ENCODE assay signal across 15 cellular contexts in genomic region chr4:105276361-105276760, GRCh38.
DNase-seq lines count a peak whose midpoint lies in the region; ATAC-seq and TF ChIP-seq lines count a peak whose summit lies in the region.
"Had no signal": no experiment of that assay in that cellular context is flagged by ENCODE, and none has a peak within 500 bp of the region (broad histone marks: within the 10 kb centered on the region; RNA-seq: fewer than 3 reads in every experiment).

No MANE protein-coding gene starts in this region.

- no peaks in the 10 kb centered on the region for H3K27me3 Mint-ChIP-seq in activated T-helper 17 cell treated with anti-CD3 and anti-CD28 coated beads, Interleukin-2, amount 50 U/mL, for 72 hours
- no peaks in the 10 kb centered on the region for H3K27me3 Mint-ChIP-seq in activated T-helper 2 cell treated with anti-CD3 and anti-CD28 coated beads, Interferon-gamma antibody, Interleukin-2, Interleukin-4, amounts not matched to agents 10 μg/mL and 5 μg/mL and 100 μg/mL, durations not matched to agents 14 hours and 24 hours and 36 hours (ENCODE audit: low read depth)
- no peaks in the 10 kb centered on the region for H3K27me3 Mint-ChIP-seq in glutamatergic neuron (ENCODE audit: unreplicated experiment)

- H3K27ac Mint-ChIP-seq in activated T-helper 17 cell treated with anti-CD3 and anti-CD28 coated beads, Interleukin-2, amount 50 U/mL, for 72 hours: peak overlapping the region; percentile 66
- H3K27ac Mint-ChIP-seq in stimulated activated effector memory CD8-positive, alpha-beta T cell treated with anti-CD3 and anti-CD28 coated beads, Interleukin-12 subunit alpha, Interleukin-12 subunit beta, amount 100 ng/mL, for 72 hours: no peak overlapping the region
- H3K27ac Mint-ChIP-seq in activated T-helper 2 cell treated with anti-CD3 and anti-CD28 coated beads, Interferon-gamma antibody, Interleukin-2, Interleukin-4, amounts not matched to agents 10 μg/mL and 5 μg/mL and 100 μg/mL, durations not matched to agents 14 hours and 24 hours and 36 hours: no peak overlapping the region
- H3K27ac Mint-ChIP-seq in glutamatergic neuron (ENCODE audit: unreplicated experiment): no peak overlapping the region
- H3K27ac Mint-ChIP-seq: CD8-positive, alpha-beta T cell; H9 had no signal

- in situ Hi-C loops in mammary epithelial cell (cut with MboI; ENCODE audit: low sequenced_read_pairs in 2 of 2): no loop called here

- no peak overlapping the region for H3K4me2 ChIP-seq in mammary epithelial cell (ENCODE audit: insufficient read depth, low read depth, low read length)
- H3K4me2 ChIP-seq: A549 had no signal

- H3K79me2 ChIP-seq in mammary epithelial cell (ENCODE audit: insufficient read depth, low read length): no peaks in the 10 kb centered on the region

- peaks cover 7% of the 10 kb centered on the region for H3K9me3 Mint-ChIP-seq in activated T-helper 17 cell treated with anti-CD3 and anti-CD28 coated beads, Interleukin-2, amount 50 U/mL, for 72 hours
- no peaks in the 10 kb centered on the region for H3K9me3 Mint-ChIP-seq in stimulated activated effector memory CD8-positive, alpha-beta T cell treated with anti-CD3 and anti-CD28 coated beads, Interleukin-12 subunit alpha, Interleukin-12 subunit beta, amount 100 ng/mL, for 72 hours
- H3K9me3 Mint-ChIP-seq in activated T-helper 2 cell treated with anti-CD3 and anti-CD28 coated beads, Interferon-gamma antibody, Interleukin-2, Interleukin-4, amounts not matched to agents 10 μg/mL and 5 μg/mL and 100 μg/mL, durations not matched to agents 14 hours and 24 hours and 36 hours: no peaks in the 10 kb centered on the region
- H3K9me3 Mint-ChIP-seq in glutamatergic neuron (ENCODE audit: unreplicated experiment): no peaks in the 10 kb centered on the region
- H3K9me3 Mint-ChIP-seq: CD8-positive, alpha-beta T cell; H9 had no signal

- H3K9me3 ChIP-seq in mammary epithelial cell (replicated peaks; ENCODE audit: insufficient read depth, low read length): no peaks in the 10 kb centered on the region
- H3K9me3 ChIP-seq in breast epithelium: no peaks in the 10 kb centered on the region
- H3K9me3 ChIP-seq: A549 had no signal

- H3K27me3 ChIP-seq in mammary epithelial cell (ENCODE audit: insufficient read depth, low read length) (no peaks in the 10 kb centered on the region), breast epithelium (no peaks in the 10 kb centered on the region)

- TF ChIP-seq CTCF in mammary epithelial cell (conservative IDR thresholded peaks at IDR 0.05 in 1 of 2, IDR thresholded peaks at IDR 0.05 in 1 of 2; ENCODE audit: extremely low read depth in 1 of 2, insufficient read depth in 1 of 2, low read depth in 1 of 2, low read length in 2 of 2) (no peak), breast epithelium (IDR thresholded peaks at IDR 0.05) (no peak), glutamatergic neuron (IDR thresholded peaks at IDR 0.05; ENCODE audit: partially characterized antibody, unreplicated experiment) (no peak)

- CTCF ChIA-PET in mammary epithelial cell (lab: Charles Lee; ENCODE audit: low non-redundant PET): interaction anchor here (0.6 kb wide), 1 partner anchor 174 kb away, joined by 6 read pairs; no protein-coding TSS in a partner anchor

- DNase-seq in mammary epithelial cell (no peak), breast epithelium (ENCODE audit: low spot score in 2 of 2) (no peak), glutamatergic neuron (no peak), anterior cingulate cortex (lab: John Stamatoyannopoulos, UW) (no peak)
- DNase-seq in stimulated activated effector memory CD8-positive, alpha-beta T cell treated with anti-CD3 and anti-CD28 coated beads, Interleukin-12 subunit alpha, Interleukin-12 subunit beta, amount 100 ng/mL, for 72 hours (ENCODE audit: low spot score in 2 of 2): no peak
- DNase-seq in activated T-helper 2 cell treated with anti-CD3 and anti-CD28 coated beads, Interferon-gamma antibody, Interleukin-2, Interleukin-4, amounts not matched to agents 10 μg/mL and 5 μg/mL and 100 μg/mL, durations not matched to agents 14 hours and 24 hours and 36 hours (ENCODE audit: low spot score): no peak
- DNase-seq: CD8-positive, alpha-beta T cell; COR-L47; DMS153; EL; GOT3; H9 had no signal

- dilution Hi-C loops in mammary epithelial cell (cut with HindIII; ENCODE audit: low sequenced_read_pairs): no loop called here

- no peak overlapping the region for H3K4me3 Mint-ChIP-seq in activated T-helper 17 cell treated with anti-CD3 and anti-CD28 coated beads, Interleukin-2, amount 50 U/mL, for 72 hours
- no peak overlapping the region for H3K4me3 Mint-ChIP-seq in stimulated activated effector memory CD8-positive, alpha-beta T cell treated with anti-CD3 and anti-CD28 coated beads, Interleukin-12 subunit alpha, Interleukin-12 subunit beta, amount 100 ng/mL, for 72 hours
- no peak overlapping the region for H3K4me3 Mint-ChIP-seq in activated T-helper 2 cell treated with anti-CD3 and anti-CD28 coated beads, Interferon-gamma antibody, Interleukin-2, Interleukin-4, amounts not matched to agents 10 μg/mL and 5 μg/mL and 100 μg/mL, durations not matched to agents 14 hours and 24 hours and 36 hours (ENCODE audit: low read depth)
- no peak overlapping the region for H3K4me3 Mint-ChIP-seq in glutamatergic neuron (ENCODE audit: unreplicated experiment)
- H3K4me3 Mint-ChIP-seq: CD14-positive monocyte; CD8-positive, alpha-beta T cell; H9 had no signal

- H3K4me1 ChIP-seq in mammary epithelial cell (ENCODE audit: insufficient read depth, low read length) (peaks cover 4% of the 10 kb centered on the region), breast epithelium (no peaks in the 10 kb centered on the region)
- H3K4me1 ChIP-seq: A549 had no signal

- no peak overlapping the region for H3K4me3 ChIP-seq in mammary epithelial cell (replicated peaks in 1 of 3; ENCODE audit: insufficient read depth in 1 of 3, low read depth in 2 of 3, low read length in 3 of 3)
- H3K4me3 ChIP-seq in breast epithelium: no peak overlapping the region
- H3K4me3 ChIP-seq: A549 had no signal

- H3K27ac ChIP-seq in mammary epithelial cell (ENCODE audit: insufficient read depth, low read depth, low read length) (no peak overlapping the region), breast epithelium (no peak overlapping the region)
- H3K27ac ChIP-seq: A549 had no signal

- ATAC-seq in activated T-helper 17 cell treated with anti-CD3 and anti-CD28 coated beads, Interleukin-2, amount 50 U/mL, for 72 hours (replicated peaks): peak; percentile 51
- peak; percentile 66 for ATAC-seq in stimulated activated effector memory CD8-positive, alpha-beta T cell treated with anti-CD3 and anti-CD28 coated beads, Interleukin-12 subunit alpha, Interleukin-12 subunit beta, amount 100 ng/mL, for 72 hours
- ATAC-seq: A549; CD8-positive, alpha-beta T cell had no signal

- intact Hi-C loops in mammary epithelial cell (cut with micrococcal nuclease): no loop called here
- intact Hi-C loops in breast epithelium (cut with DNase I; ENCODE audit: low total_unique reads): no loop called here
- intact Hi-C loops in activated T-helper 2 cell treated with anti-CD3 and anti-CD28 coated beads, Interferon-gamma antibody, Interleukin-2, Interleukin-4, amounts not matched to agents 10 μg/mL and 5 μg/mL and 100 μg/mL, durations not matched to agents 14 hours and 24 hours and 36 hours (cut with micrococcal nuclease): loop anchor here (10.0 kb wide), 1 partner anchor 132 kb away; the partner anchor contains the start of gene TET2

- H3K36me3 ChIP-seq in mammary epithelial cell (ENCODE audit: insufficient read depth, low read length): peaks cover 19% of the 10 kb centered on the region
- H3K36me3 ChIP-seq in breast epithelium: peaks cover 5% of the 10 kb centered on the region

- no peak for TF ChIP-seq POLR2A in breast epithelium (IDR thresholded peaks at IDR 0.05)

- H2AFZ ChIP-seq in mammary epithelial cell (ENCODE audit: low read depth, low read length): no peak overlapping the region

- H3K4me1 Mint-ChIP-seq in activated T-helper 17 cell treated with anti-CD3 and anti-CD28 coated beads, Interleukin-2, amount 50 U/mL, for 72 hours: peaks cover 42% of the 10 kb centered on the region
- peaks cover 44% of the 10 kb centered on the region for H3K4me1 Mint-ChIP-seq in stimulated activated effector memory CD8-positive, alpha-beta T cell treated with anti-CD3 and anti-CD28 coated beads, Interleukin-12 subunit alpha, Interleukin-12 subunit beta, amount 100 ng/mL, for 72 hours
- peaks cover 33% of the 10 kb centered on the region for H3K4me1 Mint-ChIP-seq in activated T-helper 2 cell treated with anti-CD3 and anti-CD28 coated beads, Interferon-gamma antibody, Interleukin-2, Interleukin-4, amounts not matched to agents 10 μg/mL and 5 μg/mL and 100 μg/mL, durations not matched to agents 14 hours and 24 hours and 36 hours (ENCODE audit: low read depth)
- H3K4me1 Mint-ChIP-seq in glutamatergic neuron (ENCODE audit: low read depth, unreplicated experiment): peaks cover 2% of the 10 kb centered on the region
- H3K4me1 Mint-ChIP-seq: CD14-positive monocyte had no signal

- no peak overlapping the region for H3K9ac ChIP-seq in mammary epithelial cell (ENCODE audit: insufficient read depth, low read length)

- no peaks in the 10 kb centered on the region for H4K20me1 ChIP-seq in mammary epithelial cell (ENCODE audit: insufficient read depth, low read length)

- WGBS in mammary epithelial cell (ENCODE audit: low coverage, missing lambda C conversion rate): 96% methylated on average over 6 of the region's 6 CpGs

- H3K36me3 Mint-ChIP-seq in activated T-helper 17 cell treated with anti-CD3 and anti-CD28 coated beads, Interleukin-2, amount 50 U/mL, for 72 hours (ENCODE audit: low read depth): peaks cover 73% of the 10 kb centered on the region
- peaks cover 57% of the 10 kb centered on the region for H3K36me3 Mint-ChIP-seq in stimulated activated effector memory CD8-positive, alpha-beta T cell treated with anti-CD3 and anti-CD28 coated beads, Interleukin-12 subunit alpha, Interleukin-12 subunit beta, amount 100 ng/mL, for 72 hours
- peaks cover 60% of the 10 kb centered on the region for H3K36me3 Mint-ChIP-seq in activated T-helper 2 cell treated with anti-CD3 and anti-CD28 coated beads, Interferon-gamma antibody, Interleukin-2, Interleukin-4, amounts not matched to agents 10 μg/mL and 5 μg/mL and 100 μg/mL, durations not matched to agents 14 hours and 24 hours and 36 hours (ENCODE audit: low read depth)
- H3K36me3 Mint-ChIP-seq in glutamatergic neuron (ENCODE audit: unreplicated experiment): peaks cover 15% of the 10 kb centered on the region

- TSS peak; percentile 8 for BruUV-seq in mammary epithelial cell (replicated peaks; lab: Mats Ljungman, UMichigan)
